Comparison of ENCODE assay signal across 17 cellular contexts in genomic region chr12:81294325-81295190, GRCh38.
DNase-seq lines count a peak whose midpoint lies in the region; ATAC-seq, FAIRE-seq and TF ChIP-seq lines count a peak whose summit lies in the region.
"Had no signal": no experiment of that assay in that cellular context is flagged by ENCODE, and none has a peak within 500 bp of the region (broad histone marks: within the 10 kb centered on the region; RNA-seq: fewer than 3 reads in every experiment).

No MANE protein-coding gene starts in this region.

- H3K36me3 Mint-ChIP-seq in astrocyte (ENCODE audit: low read depth, unreplicated experiment) = no peaks in the 10 kb centered on the region
- no peaks in the 10 kb centered on the region for H3K36me3 Mint-ChIP-seq in CD8-positive, alpha-beta T cell
- H3K36me3 Mint-ChIP-seq: naive B cell had no signal

- no peaks in the 10 kb centered on the region for H3K9me3 Mint-ChIP-seq in astrocyte (ENCODE audit: unreplicated experiment)
- H3K9me3 Mint-ChIP-seq in CD8-positive, alpha-beta T cell = peaks cover 6% of the 10 kb centered on the region

- H3K79me2 ChIP-seq in astrocyte (ENCODE audit: insufficient read depth, low read length) = no peaks in the 10 kb centered on the region

- no peaks in the 10 kb centered on the region for H3K36me3 ChIP-seq in astrocyte (ENCODE audit: insufficient read depth, low read length)
- H3K36me3 ChIP-seq in CD8-positive, alpha-beta T cell (ENCODE audit: insufficient read depth, low read length) = no peaks in the 10 kb centered on the region
- H3K36me3 ChIP-seq: BLaER1, lower lobe of right lung, prostate gland had no signal

- CTCF ChIA-PET in CD8-positive, alpha-beta T cell (lab: Charles Lee) = no interaction called here

- no peak overlapping the region for H2AFZ ChIP-seq in astrocyte (ENCODE audit: low read depth, low read length)

- no peak overlapping the region for H3K27ac ChIP-seq in astrocyte (ENCODE audit: low read depth, low read length)
- no peak overlapping the region for H3K27ac ChIP-seq in CD8-positive, alpha-beta T cell (ENCODE audit: low read depth, low read length)
- H3K27ac ChIP-seq: ascending aorta, BLaER1, lower lobe of right lung, prostate gland had no signal

- intact Hi-C loops in CD8-positive, alpha-beta T cell (cut with DNase I, micrococcal nuclease) = no loop called here

- no peaks in the 10 kb centered on the region for H4K20me1 ChIP-seq in astrocyte (ENCODE audit: insufficient read depth, low read length)
- H4K20me1 ChIP-seq: BLaER1 had no signal

- H3K4me2 ChIP-seq in astrocyte (ENCODE audit: low read length) = no peak overlapping the region
- H3K4me2 ChIP-seq: BLaER1 had no signal

- H3K27ac Mint-ChIP-seq in astrocyte (ENCODE audit: unreplicated experiment) = no peak overlapping the region
- H3K27ac Mint-ChIP-seq in CD8-positive, alpha-beta T cell = no peak overlapping the region
- H3K27ac Mint-ChIP-seq: naive B cell had no signal

- TF ChIP-seq CTCF in astrocyte (IDR thresholded peaks at IDR 0.05; ENCODE audit: insufficient read depth, low read depth, low read length) = no peak
- TF ChIP-seq CTCF in CD8-positive, alpha-beta T cell (IDR thresholded peaks at IDR 0.05) = no peak

- DNase-seq in astrocyte (ENCODE audit: low read depth) (peak; percentile 76), pons (ENCODE audit: low spot score) (peak; percentile 29), cerebellar cortex (ENCODE audit: low spot score) (no peak), GM19239 (ENCODE audit: insufficient read length, low spot score) (no peak), dermis blood vessel endothelial cell (no peak)
- no peak for DNase-seq in CD8-positive, alpha-beta T cell
- DNase-seq: activated effector memory CD4-positive, alpha-beta T cell treated with anti-CD3 and anti-CD28 coated beads, Interleukin-2, amount 50 U/mL, for 16 hours; lower lobe of right lung; naive B cell; NCI-H1048; NCI-H2171 had no signal

- H3K9ac ChIP-seq in astrocyte (ENCODE audit: low read length) = no peak overlapping the region
- H3K9ac ChIP-seq: BLaER1 had no signal

- no peaks in the 10 kb centered on the region for H3K27me3 ChIP-seq in astrocyte (ENCODE audit: insufficient read depth, low read length)
- H3K27me3 ChIP-seq in CD8-positive, alpha-beta T cell (ENCODE audit: insufficient read depth, low read length) = no peaks in the 10 kb centered on the region
- H3K27me3 ChIP-seq: ascending aorta, BLaER1 had no signal

- no peaks in the 10 kb centered on the region for H3K27me3 Mint-ChIP-seq in astrocyte (ENCODE audit: low read depth, unreplicated experiment)
- no peaks in the 10 kb centered on the region for H3K27me3 Mint-ChIP-seq in CD8-positive, alpha-beta T cell (ENCODE audit: low read depth)
- H3K27me3 Mint-ChIP-seq: naive B cell had no signal

- H3K4me1 Mint-ChIP-seq in astrocyte (ENCODE audit: low read depth, unreplicated experiment) = peaks cover 26% of the 10 kb centered on the region
- H3K4me1 Mint-ChIP-seq in CD8-positive, alpha-beta T cell (ENCODE audit: low read depth) = no peaks in the 10 kb centered on the region
- H3K4me1 Mint-ChIP-seq: naive B cell had no signal

- peak; percentile 48 for ATAC-seq in GM18907 (IDR thresholded peaks at IDR 0.05; ENCODE audit: unreplicated experiment)
- ATAC-seq in HG03439 (IDR thresholded peaks at IDR 0.05; ENCODE audit: unreplicated experiment) = peak; percentile 50
- no peak for ATAC-seq in CD8-positive, alpha-beta T cell
- ATAC-seq: lower lobe of right lung had no signal

- no peak overlapping the region for H3K4me3 Mint-ChIP-seq in astrocyte (ENCODE audit: unreplicated experiment)
- H3K4me3 Mint-ChIP-seq in CD8-positive, alpha-beta T cell = no peak overlapping the region
- H3K4me3 Mint-ChIP-seq: naive B cell had no signal

- H3K4me1 ChIP-seq in astrocyte (ENCODE audit: insufficient read depth, low read length) = peaks cover 16% of the 10 kb centered on the region
- H3K4me1 ChIP-seq in CD8-positive, alpha-beta T cell (ENCODE audit: insufficient read depth, low read length) = no peaks in the 10 kb centered on the region
- H3K4me1 ChIP-seq: ascending aorta, BLaER1, lower lobe of right lung, prostate gland had no signal

- H3K4me3 ChIP-seq in astrocyte (ENCODE audit: insufficient read depth, low read depth, low read length) = no peak overlapping the region
- no peak overlapping the region for H3K4me3 ChIP-seq in CD8-positive, alpha-beta T cell (ENCODE audit: low read depth, low read length)
- H3K4me3 ChIP-seq: ascending aorta, BLaER1, lower lobe of right lung, prostate gland had no signal

- POLR2A ChIA-PET in CD8-positive, alpha-beta T cell (lab: Charles Lee) = no interaction called here

- FAIRE-seq in astrocyte (lab: Jason Lieb, UNC) (no peak), GM19239 (lab: Jason Lieb, UNC) (no peak)
- FAIRE-seq: TTC549 had no signal

- no peaks in the 10 kb centered on the region for H3K9me3 ChIP-seq in astrocyte (ENCODE audit: insufficient read depth, low read depth, low read length)
- H3K9me3 ChIP-seq in CD8-positive, alpha-beta T cell (ENCODE audit: low read length) = no peaks in the 10 kb centered on the region
- H3K9me3 ChIP-seq: ascending aorta, BLaER1, lower lobe of right lung, prostate gland had no signal

Comparison
In these comparisons a context has a peak if more than half of its experiments do, and no peak if none do; other contexts are left out.
1. DNase-seq: peak in astrocyte (single experiment) and pons (single experiment); none in CD8-positive, alpha-beta T cell (0 of 7), cerebellar cortex (single experiment), GM19239 (single experiment) and dermis blood vessel endothelial cell (single experiment).